In genomic region chr2:119431976-119432881, GRCh38 we compare ENCODE assay signal across 9 cellular contexts. TPM values are rescaled to one million over a fixed set of nuclear protein-coding genes. Genes with fewer than 3 reads are reported as not detected.
DNase-seq lines count a peak whose midpoint lies in the region; ATAC-seq, FAIRE-seq and TF ChIP-seq lines count a peak whose summit lies in the region.
"Had no signal": no experiment of that assay in that cellular context is flagged by ENCODE, and none has a peak within 500 bp of the region (broad histone marks: within the 10 kb centered on the region; RNA-seq: fewer than 3 reads in every experiment).

No MANE protein-coding gene starts in this region.

- DNase-seq in Right ventricle myocardium inferior (ENCODE audit: missing footprints) = no peak
- no peak for DNase-seq in cardiac septum (ENCODE audit: low spot score)
- DNase-seq in PC-9 = peak in 1 of 2 experiments; percentile 18
- DNase-seq in foreskin fibroblast = peak; percentile 19 to 44
- peak; percentile 91 for DNase-seq in osteoblast (ENCODE audit: insufficient read length, low spot score, missing footprints)
- DNase-seq in NCI-H1092 treated with DMSO at 0.1 percent for 48 hours (lab: John Stamatoyannopoulos, UW) = no peak
- DNase-seq in H54 (ENCODE audit: insufficient read length, low spot score) = no peak
- DNase-seq in NCI-H774 (lab: John Stamatoyannopoulos, UW) = no peak

- H3K27ac ChIP-seq in PC-9 (no peak overlapping the region), osteoblast (ENCODE audit: low read depth, low read length) (no peak overlapping the region)

- H3K36me3 ChIP-seq in PC-9 (ENCODE audit: low read depth) (no peaks in the 10 kb centered on the region), osteoblast (ENCODE audit: insufficient read depth, low read length) (no peaks in the 10 kb centered on the region)

- H3K9me2 ChIP-seq in PC-9 (ENCODE audit: insufficient read depth) = no peaks in the 10 kb centered on the region

- H3K4me2 ChIP-seq in PC-9 = peak overlapping the region; percentile 74
- H3K4me2 ChIP-seq in osteoblast (ENCODE audit: insufficient read depth, low read length) = peak overlapping the region; percentile 79

- FAIRE-seq in H54 (lab: Jason Lieb, UNC) = no peak
- FAIRE-seq: colon had no signal

- H3K4me3 ChIP-seq in PC-9 (peak overlapping the region; percentile 46; the same call in 1 of the 2 replicates), foreskin fibroblast (ENCODE audit: low read depth in 1 of 2, low read length in 2 of 2) (peak overlapping the region; percentile 42 to 43), osteoblast (ENCODE audit: insufficient read depth, low read length) (peak overlapping the region; percentile 63)

- TF ChIP-seq POLR2A in H54 (IDR thresholded peaks at IDR 0.05; ENCODE audit: low read depth, low read length) = no peak

- POLR2A ChIA-PET in PC-9 (lab: Charles Lee; ENCODE audit: unreplicated experiment) = no interaction called here

- H3K79me2 ChIP-seq in PC-9 (ENCODE audit: low read depth) (no peaks in the 10 kb centered on the region), osteoblast (ENCODE audit: insufficient read depth, low read length) (no peaks in the 10 kb centered on the region)

- peaks cover 18% of the 10 kb centered on the region; the same call in 1 of the 2 replicates for H3F3A ChIP-seq in PC-9 (ENCODE audit: insufficient read depth, low read depth)

- CTCF ChIA-PET in PC-9 (lab: Charles Lee) = interaction anchor here (0.6 to 0.7 kb wide), 2 partner anchors 213 to 218 kb away, joined by 9 to 14 read pairs; no protein-coding TSS in a partner anchor

- H3K4me1 ChIP-seq in PC-9 (replicated peaks; ENCODE audit: insufficient read depth) = peaks cover 27% of the 10 kb centered on the region
- H3K4me1 ChIP-seq in osteoblast (ENCODE audit: insufficient read depth, low read length) = peaks cover 14% of the 10 kb centered on the region

- no peaks in the 10 kb centered on the region for H3K9me3 ChIP-seq in PC-9 (ENCODE audit: insufficient read depth, low read depth)
- no peaks in the 10 kb centered on the region for H3K9me3 ChIP-seq in osteoblast (ENCODE audit: low read depth, low read length)

- no peaks in the 10 kb centered on the region for H3K27me3 ChIP-seq in PC-9 (ENCODE audit: insufficient read depth, low read depth)
- H3K27me3 ChIP-seq in osteoblast (ENCODE audit: insufficient read depth, low read length) = peaks cover 12% of the 10 kb centered on the region

- ATAC-seq in Right ventricle myocardium inferior = peak; percentile 17

- TF ChIP-seq CTCF in PC-9 (conservative IDR thresholded peaks at IDR 0.05) (no peak), foreskin fibroblast (IDR thresholded peaks at IDR 0.05; ENCODE audit: low read depth, low read length) (no peak), osteoblast (IDR thresholded peaks at IDR 0.05; ENCODE audit: extremely low read depth, low read depth, low read length) (no peak)

- intact Hi-C loops in Right ventricle myocardium inferior (cut with DNase I) = no loop called here
- intact Hi-C loops in cardiac septum (cut with DNase I) = no loop called here
- intact Hi-C loops in PC-9 (cut with micrococcal nuclease; ENCODE audit: unreplicated experiment) = loop anchor here (1.0 kb wide), 1 partner anchor 224 kb away; no protein-coding TSS in a partner anchor

- BruUV-seq in PC-9 (replicated peaks; lab: Mats Ljungman, UMichigan) = no TSS peak

- H4K20me1 ChIP-seq in PC-9 (ENCODE audit: insufficient read depth) = no peaks in the 10 kb centered on the region
- H4K20me1 ChIP-seq in osteoblast (ENCODE audit: insufficient read depth, low read length) = no peaks in the 10 kb centered on the region

- H2AFZ ChIP-seq in PC-9 = 0 out of 2 replicates have a peak overlapping the region, but pooled peaks have one; percentile 46
- no peak overlapping the region for H2AFZ ChIP-seq in osteoblast (ENCODE audit: low read length)

RNA-seq across cellular contexts. Expression of gene TMEM37, which starts 0.6 kb away (rescaled TPM):
- total RNA-seq in Right ventricle myocardium inferior (4.5 TPM), cardiac septum (1.5 TPM), PC-9 (2021) (1.2 TPM in 2 replicates), osteoblast (1.1 and 1.2 TPM in 2 replicates)

Comparison
In these comparisons a context has a peak if more than half of its experiments do, and no peak if none do; other contexts are left out.
1. DNase-seq: peak in foreskin fibroblast (2 of 2) and osteoblast (single experiment); none in Right ventricle myocardium inferior (single experiment), cardiac septum (single experiment), NCI-H1092 treated with DMSO at 0.1 percent for 48 hours (single experiment), H54 (single experiment) and NCI-H774 (single experiment).
2. Peak in every context shown above with its lines, with median percentiles within 50 percentile points of each other: H3K4me3 ChIP-seq.